In genomic region chr1:205750683-205751651, GRCh38 we compare ENCODE assay signal across 8 cellular contexts. TPM values are rescaled to one million over a fixed set of nuclear protein-coding genes. Genes with fewer than 3 reads are reported as not detected.
DNase-seq lines count a peak whose midpoint lies in the region; ATAC-seq and TF ChIP-seq lines count a peak whose summit lies in the region.

No MANE protein-coding gene starts in this region.

- no peak for TF ChIP-seq CTCF in GM12865 (IDR thresholded peaks at IDR 0.05; ENCODE audit: insufficient read depth, low read depth, low read length, missing control alignments)
- no peak for TF ChIP-seq CTCF in nephron (IDR thresholded peaks at IDR 0.05; ENCODE audit: unreplicated experiment in 3 of 3)

- peak overlapping the region; percentile 88 to 93 (median 91) for H3K4me3 Mint-ChIP-seq in nephron

- peaks cover 14% of the 10 kb centered on the region for H3K27me3 Mint-ChIP-seq in nephron (ENCODE audit: low read depth)

- H3K4me3 ChIP-seq in GM12865 (ENCODE audit: low read depth, low read length), result peak overlapping the region; percentile 66

- peak overlapping the region; percentile 96 to 99 (median 96) for H3K27ac Mint-ChIP-seq in nephron

- DNase-seq in GM12865 (ENCODE audit: low read depth) (peak; percentile 59), NCI-H69 (lab: John Stamatoyannopoulos, UW) (peak; percentile 58), dermis blood vessel endothelial cell (peak; percentile 48), NAMALWA (ENCODE audit: low spot score) (no peak)

- peaks cover 15% of the 10 kb centered on the region for H3K4me1 Mint-ChIP-seq in nephron

- ATAC-seq in HG03457 (IDR thresholded peaks at IDR 0.05; ENCODE audit: unreplicated experiment) (no peak), HG03571 (IDR thresholded peaks at IDR 0.05; ENCODE audit: unreplicated experiment) (no peak), GM21515 (IDR thresholded peaks at IDR 0.05; ENCODE audit: unreplicated experiment) (no peak)

- peaks cover 4% of the 10 kb centered on the region for H3K36me3 Mint-ChIP-seq in nephron (ENCODE audit: low read depth)

- no peaks in the 10 kb centered on the region for H3K9me3 Mint-ChIP-seq in nephron

RNA-seq across cellular contexts. Expression of gene NUCKS1, which starts 1.0 kb away (rescaled TPM):
- 86.8 and 160 TPM in 2 replicates for total RNA-seq in dermis blood vessel endothelial cell

RNA-seq across cellular contexts. Expression of gene RAB29, which starts 24.3 kb away (rescaled TPM):
- 28.2 and 29.6 TPM in 2 replicates for total RNA-seq in dermis blood vessel endothelial cell
